23 cellular contexts compared by ENCODE assay signal in genomic region chr4:1609901-1610790, GRCh38.
"Had no signal": no experiment of that assay in that cellular context is flagged by ENCODE, and none has a peak within 500 bp of the region (broad histone marks: within the 10 kb centered on the region; RNA-seq: fewer than 3 reads in every experiment).

No MANE protein-coding gene starts in this region.

- H3K36me3 Mint-ChIP-seq: WTC11 had no signal

- H3K4me1 Mint-ChIP-seq: WTC11 had no signal

- H3K36me3 ChIP-seq: cardiac muscle cell, upper lobe of left lung had no signal

- H3K27ac ChIP-seq: body of pancreas, cardiac muscle cell, foreskin keratinocyte, hepatocyte, parathyroid adenoma, upper lobe of left lung had no signal

- H3K79me2 ChIP-seq: hepatocyte, parathyroid adenoma had no signal

- H3K4me2 ChIP-seq: hepatocyte, smooth muscle cell had no signal

- H3K9me3 ChIP-seq: body of pancreas, mucosa of descending colon, upper lobe of left lung had no signal

- DNase-seq: activated CD4-positive, alpha-beta T cell treated with anti-CD3 and anti-CD28 coated beads, Interleukin-2, amount 50 U/mL, for 4 hours; activated effector memory CD4-positive, alpha-beta T cell treated with anti-CD3 and anti-CD28 coated beads, Interleukin-2, amount 50 U/mL, for 16 hours; activated naive CD4-positive, alpha-beta T cell treated with anti-CD3 and anti-CD28 coated beads, Interleukin-2, amount 10 ng/mL, durations not matched to agents 7 days and 5 days; activated T-cell treated with anti-CD3 and anti-CD28 coated beads, Interleukin-2, amount 50 U/mL, for 72 hours; body of pancreas; dermis blood vessel endothelial cell; effector CD8-positive, alpha-beta T cell; foreskin keratinocyte; mesenchymal stem cell; nephron progenitor cell; nucleus accumbens; stimulated activated CD4-positive, alpha-beta T cell treated with anti-CD3 and anti-CD28 coated beads, Interleukin-2, amount 100 ng/mL, for 48 hours; stimulated activated CD8-positive, alpha-beta memory T cell treated with anti-CD3 and anti-CD28 coated beads, Interleukin-4, amount 100 ng/mL, for 48 hours; stimulated activated naive CD4-positive, alpha-beta T cell; T-helper 1 cell had no signal

- H3K27me3 ChIP-seq: body of pancreas, cardiac muscle cell, hepatocyte, upper lobe of left lung had no signal

- H3K4me3 ChIP-seq: body of pancreas, cardiac muscle cell, hepatocyte, mucosa of descending colon, smooth muscle cell, upper lobe of left lung had no signal

- H3K27ac Mint-ChIP-seq: activated naive CD4-positive, alpha-beta T cell treated with anti-CD3 and anti-CD28 coated beads, Interleukin-2, amount 10 ng/mL, durations not matched to agents 7 days and 5 days; activated T-cell treated with anti-CD3 and anti-CD28 coated beads, Interleukin-2, amount 50 U/mL, for 72 hours; nephron progenitor cell; WTC11 had no signal

- H3K4me3 Mint-ChIP-seq: activated naive CD4-positive, alpha-beta T cell treated with anti-CD3 and anti-CD28 coated beads, Interleukin-2, amount 10 ng/mL, durations not matched to agents 7 days and 5 days; activated T-cell treated with anti-CD3 and anti-CD28 coated beads, Interleukin-2, amount 50 U/mL, for 72 hours; nephron progenitor cell; WTC11 had no signal

- ATAC-seq: activated T-cell treated with anti-CD3 and anti-CD28 coated beads, Interleukin-2, amount 50 U/mL, for 72 hours; body of pancreas; foreskin keratinocyte; mucosa of descending colon; sciatic nerve; WTC11 had no signal

- H3K4me1 ChIP-seq: body of pancreas, foreskin keratinocyte, parathyroid adenoma had no signal

- H3K9me3 Mint-ChIP-seq: nephron progenitor cell, WTC11 had no signal

- H3K9ac ChIP-seq: parathyroid adenoma had no signal
